8 cellular contexts compared by ENCODE assay signal in genomic region chr19:44754743-44755066, GRCh38. TPM values are rescaled to one million over a fixed set of nuclear protein-coding genes. Genes with fewer than 3 reads are reported as not detected.
DNase-seq lines count a peak whose midpoint lies in the region; ATAC-seq and TF ChIP-seq lines count a peak whose summit lies in the region.

No MANE protein-coding gene starts in this region.

- peak overlapping the region; percentile 73 for H3K4me3 ChIP-seq in left ventricle myocardium inferior
- H3K4me3 ChIP-seq in mucosa of rectum (ENCODE audit: low read length in 2 of 2) = peak overlapping the region; percentile 62 to 65
- H3K4me3 ChIP-seq in vagina = peak overlapping the region; percentile 43 to 52

- H3K36me3 ChIP-seq in left ventricle myocardium inferior (peaks cover 60% of the 10 kb centered on the region), mucosa of rectum (ENCODE audit: control insufficient read depth in 2 of 2, insufficient read depth in 2 of 2, low read length in 2 of 2) (peaks cover 32 to 49% of the 10 kb centered on the region in 2 donors), vagina (peaks cover 0 to 27% of the 10 kb centered on the region in 2 donors)

- DNase-seq in left ventricle myocardium inferior (no peak), cardiac septum (ENCODE audit: low spot score) (no peak), vagina (ENCODE audit: extremely low spot score in 2 of 2) (no peak)
- DNase-seq in activated CD4-positive, CD25-positive, alpha-beta regulatory T cell (lab: John Stamatoyannopoulos, UW) = no peak

- peaks cover 55% of the 10 kb centered on the region for H3K4me1 Mint-ChIP-seq in brain

- TF ChIP-seq CTCF in left ventricle myocardium inferior (IDR thresholded peaks at IDR 0.05; ENCODE audit: borderline replicate concordance) (no peak), brain (conservative IDR thresholded peaks at IDR 0.05) (no peak), vagina (IDR thresholded peaks at IDR 0.05) (no peak)

- intact Hi-C loops in left ventricle myocardium inferior (cut with micrococcal nuclease) (no loop called here), cardiac septum (cut with DNase I) (loop anchor here (1.0 kb wide), 1 partner anchor 12 kb away; no protein-coding TSS in a partner anchor), vagina (cut with DNase I) (loop anchor here (5.0 kb wide), 1 partner anchor 32 kb away; no protein-coding TSS in a partner anchor)

- H3K9me3 Mint-ChIP-seq in brain = peaks cover 0 to 3% (median 0%) of the 10 kb centered on the region in 5 experiments

- no peak for ATAC-seq in GM19467 (IDR thresholded peaks at IDR 0.05; ENCODE audit: unreplicated experiment)
- no peak for ATAC-seq in GM21367 (IDR thresholded peaks at IDR 0.05; ENCODE audit: unreplicated experiment)

- H3K27me3 Mint-ChIP-seq in brain = peaks cover 90% of the 10 kb centered on the region

- peak overlapping the region; percentile 33 to 80 (median 75) for H3K4me3 Mint-ChIP-seq in brain

- H3K27ac ChIP-seq in left ventricle myocardium inferior (replicated peaks) (peak overlapping the region; percentile 98), mucosa of rectum (ENCODE audit: low read depth in 2 of 2, low read length in 2 of 2) (peak overlapping the region; percentile 95 to 97), vagina (peak overlapping the region; percentile 92)

- no peaks in the 10 kb centered on the region for H3K9me3 ChIP-seq in left ventricle myocardium inferior (replicated peaks)
- H3K9me3 ChIP-seq in mucosa of rectum (ENCODE audit: control insufficient read depth in 2 of 2, low read length in 2 of 2) = no peaks in the 10 kb centered on the region
- no peaks in the 10 kb centered on the region for H3K9me3 ChIP-seq in vagina

- TF ChIP-seq POLR2A in vagina (IDR thresholded peaks at IDR 0.05) = no peak

- H3K4me1 ChIP-seq in left ventricle myocardium inferior (peaks cover 96% of the 10 kb centered on the region), mucosa of rectum (ENCODE audit: control insufficient read depth in 2 of 2, insufficient read depth in 2 of 2, low read length in 2 of 2) (peaks cover 48 to 50% of the 10 kb centered on the region in 2 donors), vagina (peaks cover 90% of the 10 kb centered on the region)

- peaks cover 10% of the 10 kb centered on the region for H3K36me3 Mint-ChIP-seq in brain

- peak overlapping the region; percentile 65 to 74 for H3K9ac ChIP-seq in mucosa of rectum (ENCODE audit: low read depth in 1 of 2, low read length in 2 of 2)

- H3K27ac Mint-ChIP-seq in brain = peak overlapping the region in 2 of 5 experiments; percentile 68

- H3K27me3 ChIP-seq in left ventricle myocardium inferior (ENCODE audit: low read depth) = no peaks in the 10 kb centered on the region
- no peaks in the 10 kb centered on the region for H3K27me3 ChIP-seq in mucosa of rectum (ENCODE audit: control insufficient read depth in 2 of 2, insufficient read depth in 2 of 2, low read length in 2 of 2)
- no peaks in the 10 kb centered on the region for H3K27me3 ChIP-seq in vagina

RNA-seq across cellular contexts. Expression of gene BCL3, which starts 6.2 kb away (rescaled TPM):
- total RNA-seq in left ventricle myocardium inferior (15.0 TPM), cardiac septum (41.5 TPM), vagina (86.9 TPM)
- 4.7 TPM for polyA plus RNA-seq in brain (ENCODE audit: insufficient read depth, low read depth, low replicate concordance)

RNA-seq across cellular contexts. Expression of gene CBLC, which starts 23.0 kb away (rescaled TPM):
- total RNA-seq in left ventricle myocardium inferior (not detected), cardiac septum (not detected), vagina (42.2 TPM)
- polyA plus RNA-seq in brain (ENCODE audit: insufficient read depth, low read depth, low replicate concordance) = 3.5 TPM

RNA-seq across cellular contexts. Expression of gene BCAM, which starts 54.2 kb away (rescaled TPM):
- total RNA-seq in left ventricle myocardium inferior (91.9 TPM), cardiac septum (86.8 TPM), vagina (57.2 TPM)
- 92.8 TPM for polyA plus RNA-seq in brain (ENCODE audit: insufficient read depth, low read depth, low replicate concordance)

RNA-seq across cellular contexts. Expression of gene CEACAM16, which starts 55.8 kb away (rescaled TPM):
- total RNA-seq in left ventricle myocardium inferior (not detected), cardiac septum (not detected), vagina (not detected)
- polyA plus RNA-seq in brain (ENCODE audit: insufficient read depth, low read depth, low replicate concordance) = not detected

Comparison
In these comparisons a context has a peak if more than half of its experiments do, and no peak if none do; other contexts are left out.
1. RNA of gene CBLC, which starts 23.0 kb away (total RNA-seq): 42.2 TPM in vagina (single experiment); not detected in left ventricle myocardium inferior (single experiment) and not detected in cardiac septum (single experiment); every median in the first group is over 10 times any median in the second.
2. Peak in every context shown above with its lines, with median percentiles within 50 percentile points of each other: H3K27ac ChIP-seq and H3K4me3 ChIP-seq.